Comparison of ENCODE assay signal across 8 cellular contexts in the genomic region with DNA sequence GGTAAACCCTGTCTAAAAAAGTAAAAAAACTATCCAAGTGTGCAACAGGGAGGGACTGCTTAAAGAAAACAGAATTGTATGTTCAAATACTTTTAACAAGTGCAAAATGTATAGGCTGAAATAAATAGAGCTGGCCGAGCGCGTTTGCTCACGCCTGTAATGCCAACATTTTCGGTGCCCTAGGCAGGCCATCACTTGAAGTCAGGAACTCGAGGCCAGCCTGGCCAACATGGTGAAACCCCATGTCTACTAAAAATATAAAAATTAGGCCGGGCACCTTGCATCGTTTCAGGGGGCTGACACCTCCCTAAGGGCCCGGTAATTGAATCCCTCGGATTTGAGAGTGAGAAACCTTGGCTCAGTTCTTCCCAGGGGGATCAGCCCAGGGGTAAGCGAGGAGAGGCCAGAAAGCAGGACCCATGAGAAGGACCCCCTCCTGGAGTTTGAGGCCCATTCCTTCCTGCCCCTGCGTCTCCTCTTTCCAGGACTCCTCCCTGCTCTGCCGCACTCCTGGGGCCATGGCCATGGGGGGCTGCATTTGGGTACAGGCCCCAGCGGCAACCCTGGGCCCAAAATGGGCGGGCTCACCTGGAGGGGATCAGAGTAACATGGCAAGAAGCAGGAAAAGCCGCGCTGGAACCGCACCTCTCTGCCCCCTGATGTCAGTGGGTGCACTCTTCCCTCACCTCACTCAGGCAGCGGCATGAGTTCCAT.
A peak's percentile ranks its signal among the peaks of the same experiment; 100 is the strongest.
DNase-seq lines count a peak whose midpoint lies in the region; ATAC-seq, FAIRE-seq and TF ChIP-seq lines count a peak whose summit lies in the region.

No MANE protein-coding gene starts in this region.

- H3K27ac ChIP-seq in adrenal gland (peak overlapping the region; percentile 66 to 94 (median 91)), HepG2 (ENCODE audit: extremely low read length, insufficient read depth, low read length) (peak overlapping the region; percentile 93), substantia nigra (ENCODE audit: low read depth, low read length, poor library complexity, severe bottlenecking) (peak overlapping the region; percentile 91)

- peaks cover 3% of the 10 kb centered on the region for H3K27me3 Mint-ChIP-seq in T-helper 2 cell treated with Interferon-gamma antibody and Interleukin-4, amounts not matched to agents 5 μg/mL and 100 μg/mL, for 36 hours (ENCODE audit: low read depth)

- H3K27ac Mint-ChIP-seq in T-helper 2 cell treated with Interferon-gamma antibody and Interleukin-4, amounts not matched to agents 5 μg/mL and 100 μg/mL, for 36 hours: peak overlapping the region; percentile 100

- peaks cover 6 to 12% of the 10 kb centered on the region in 2 donors for H3K4me1 ChIP-seq in adrenal gland (replicated peaks in 1 of 2)
- H3K4me1 ChIP-seq in HepG2 (ENCODE audit: insufficient read depth, low read length): peaks cover 40% of the 10 kb centered on the region

- TF ChIP-seq EP300 in HepG2 (IDR thresholded peaks at IDR 0.05; ENCODE audit: low read depth in 2 of 2, low read length in 2 of 2) (no peak), HepG2 (CRISPR knock-in tag; IDR thresholded peaks at IDR 0.05; ENCODE audit: borderline replicate concordance) (no peak)

- in situ Hi-C loops in HepG2 (cut with HindIII; ENCODE audit: extremely low pct_ligation_motif_present, low pct_unique_long_range_greater_than_20kb): loop anchor here (25.0 kb wide), 1 partner anchor 142 kb away; a partner anchor contains a TSS

- intact Hi-C loops in adrenal gland (cut with DNase I): loop anchor here in 1 of 2 donors (10.0 kb wide), 1 partner anchor 111 kb away; no protein-coding TSS in a partner anchor
- intact Hi-C loops in HepG2 (cut with micrococcal nuclease; ENCODE audit: unreplicated experiment): no loop called here

- WGBS in adrenal gland, 4 donors: 62 to 77% (median 67%) methylated on average over 10 to 19 of the region's 19 CpGs
- 41% methylated on average over 13 of the region's 19 CpGs for WGBS in HepG2 (ENCODE audit: low lambda C conversion rate)

- H3K9ac ChIP-seq in HepG2 (ENCODE audit: insufficient read depth, low read depth, low read length): peak overlapping the region; percentile 95

- TF ChIP-seq RAD21 in HepG2 (CRISPR knock-in tag; IDR thresholded peaks at IDR 0.05): no peak

- H3K4me3 Mint-ChIP-seq in T-helper 2 cell treated with Interferon-gamma antibody and Interleukin-4, amounts not matched to agents 5 μg/mL and 100 μg/mL, for 36 hours: peak overlapping the region; percentile 99

- H3K36me3 ChIP-seq in adrenal gland (replicated peaks in 1 of 2) (no peaks in the 10 kb centered on the region), HepG2 (replicated peaks in 1 of 2; ENCODE audit: control insufficient read depth in 1 of 2, insufficient read depth in 2 of 2, low read length in 2 of 2) (no peaks in the 10 kb centered on the region)

- ATAC-seq in HepG2 (no peak), GM18517 (IDR thresholded peaks at IDR 0.05; ENCODE audit: unreplicated experiment) (no peak), GM18873 (IDR thresholded peaks at IDR 0.05; ENCODE audit: low FRiP score, unreplicated experiment) (no peak)

- TF ChIP-seq CTCF in adrenal gland (IDR thresholded peaks at IDR 0.05) (no peak), HepG2 (CRISPR knock-in tag; IDR thresholded peaks at IDR 0.05) (no peak)

- TF ChIP-seq POLR2A in adrenal gland (IDR thresholded peaks at IDR 0.05) (no peak), HepG2 (IDR thresholded peaks at IDR 0.05; ENCODE audit: insufficient read depth in 1 of 2, low read depth in 2 of 2, low read length in 2 of 2) (no peak)

- POLR2A ChIA-PET in HepG2 (lab: Yijun Ruan, JAX): interaction anchor here (0.5 to 2.7 kb wide), 12 partner anchors 13 to 770 kb away, joined by 3 to 44 read pairs (median 4); a partner anchor contains a TSS

- no peak for DNase-seq in T-helper 2 cell treated with Interferon-gamma antibody and Interleukin-4, amounts not matched to agents 5 μg/mL and 100 μg/mL, for 36 hours (ENCODE audit: low spot score)
- DNase-seq in T-helper 2 cell: no peak
- DNase-seq in adrenal gland: peak in 4 of 7 donors; percentile 13 to 55 (median 30)
- DNase-seq in HepG2 (ENCODE audit: low spot score): no peak
- DNase-seq in substantia nigra (lab: John Stamatoyannopoulos, UW): peak in 6 of 49 donors; percentile 3 to 20 (median 10)
- no peak for DNase-seq in mucosa of gallbladder (ENCODE audit: low spot score)

- no peak for FAIRE-seq in HepG2 (lab: Jason Lieb, UNC)

- CTCF ChIA-PET in HepG2 (lab: Yijun Ruan, JAX; ENCODE audit: low intra/inter-chr PET ratio, low total read pairs): no interaction called here

- no peaks in the 10 kb centered on the region for H3K27me3 ChIP-seq in adrenal gland
- no peaks in the 10 kb centered on the region for H3K27me3 ChIP-seq in HepG2 (ENCODE audit: control insufficient read depth in 1 of 2, insufficient read depth in 2 of 2, low read length in 2 of 2)

- H3K79me2 ChIP-seq in HepG2 (ENCODE audit: insufficient read depth, low read length): peaks cover 11% of the 10 kb centered on the region

- H3K9me3 ChIP-seq in adrenal gland (replicated peaks in 1 of 3) (no peaks in the 10 kb centered on the region), HepG2 (ENCODE audit: low read length) (no peaks in the 10 kb centered on the region)

- no peaks in the 10 kb centered on the region for H4K20me1 ChIP-seq in HepG2 (ENCODE audit: insufficient read depth, low read length)

- no peaks in the 10 kb centered on the region for H3K9me3 Mint-ChIP-seq in T-helper 2 cell treated with Interferon-gamma antibody and Interleukin-4, amounts not matched to agents 5 μg/mL and 100 μg/mL, for 36 hours

- peaks cover 4% of the 10 kb centered on the region for H3K36me3 Mint-ChIP-seq in T-helper 2 cell treated with Interferon-gamma antibody and Interleukin-4, amounts not matched to agents 5 μg/mL and 100 μg/mL, for 36 hours (ENCODE audit: low read depth)

- BruUV-seq in HepG2 (replicated peaks; lab: Mats Ljungman, UMichigan): TSS peak; percentile 97

- peak overlapping the region in 3 of 4 donors; percentile 37 to 78 (median 76) for H3K4me3 ChIP-seq in adrenal gland
- H3K4me3 ChIP-seq in HepG2 (replicated peaks in 1 of 3; ENCODE audit: insufficient read depth in 1 of 3, low read depth in 2 of 3, low read length in 3 of 3): peak overlapping the region; percentile 79 to 94 (median 89)

- H2AFZ ChIP-seq in HepG2 (ENCODE audit: low read length): no peak overlapping the region

- peak overlapping the region; percentile 97 for H3K4me2 ChIP-seq in HepG2 (ENCODE audit: low read depth, low read length)

- H3K4me1 Mint-ChIP-seq in T-helper 2 cell treated with Interferon-gamma antibody and Interleukin-4, amounts not matched to agents 5 μg/mL and 100 μg/mL, for 36 hours (ENCODE audit: low read depth): peaks cover 22% of the 10 kb centered on the region

TF ChIP-seq in HepG2, 621 proteins besides CTCF, POLR2A, EP300 and RAD21:
- TF ChIP-seq ZBTB38 (CRISPR knock-in tag; IDR thresholded peaks at IDR 0.05) (peak; percentile 76), ZNF7 (CRISPR knock-in tag; IDR thresholded peaks at IDR 0.05) (no peak), ZNF589 (CRISPR knock-in tag; conservative IDR thresholded peaks at IDR 0.05) (no peak), KDM2A (CRISPR knock-in tag; IDR thresholded peaks at IDR 0.05; ENCODE audit: borderline replicate concordance, low read depth) (0 out of 2 replicates have a peak, but pooled peaks have one; percentile 24)
- TF ChIP-seq, protein P1, sequence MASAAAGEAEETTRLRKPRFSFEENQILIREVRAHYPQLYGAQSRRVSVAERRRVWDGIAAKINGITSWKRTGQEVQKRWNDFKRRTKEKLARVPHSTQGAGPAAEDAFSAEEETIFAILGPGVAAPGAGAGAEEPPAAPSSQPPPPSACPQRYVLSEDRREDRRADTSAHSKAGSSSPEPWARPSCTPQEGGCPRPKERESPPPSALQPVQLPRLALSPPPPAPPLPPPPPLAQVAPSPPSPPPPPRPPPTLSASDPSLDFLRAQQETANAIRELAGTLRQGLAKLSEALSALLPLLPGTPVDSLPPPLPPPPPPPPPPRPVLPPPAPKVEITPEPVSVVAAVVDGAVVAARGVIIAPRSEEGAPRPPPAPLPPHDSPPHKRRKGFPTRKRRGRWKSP (CRISPR knock-in tag; IDR thresholded peaks at IDR 0.05): 0 out of 2 replicates have a peak, but pooled peaks have one; percentile 3

Comparison
In these comparisons a context has a peak if more than half of its experiments do, and no peak if none do; other contexts are left out.
1. DNase-seq: peak in adrenal gland (4 of 7); none in T-helper 2 cell treated with Interferon-gamma antibody and Interleukin-4, amounts not matched to agents 5 μg/mL and 100 μg/mL, for 36 hours (single experiment), T-helper 2 cell (0 of 5), HepG2 (single experiment) and mucosa of gallbladder (single experiment).
2. Peak in every context shown above with its lines, with median percentiles within 50 percentile points of each other: H3K27ac ChIP-seq.